Comparison of ENCODE assay signal across 37 cellular contexts in the genomic region with DNA sequence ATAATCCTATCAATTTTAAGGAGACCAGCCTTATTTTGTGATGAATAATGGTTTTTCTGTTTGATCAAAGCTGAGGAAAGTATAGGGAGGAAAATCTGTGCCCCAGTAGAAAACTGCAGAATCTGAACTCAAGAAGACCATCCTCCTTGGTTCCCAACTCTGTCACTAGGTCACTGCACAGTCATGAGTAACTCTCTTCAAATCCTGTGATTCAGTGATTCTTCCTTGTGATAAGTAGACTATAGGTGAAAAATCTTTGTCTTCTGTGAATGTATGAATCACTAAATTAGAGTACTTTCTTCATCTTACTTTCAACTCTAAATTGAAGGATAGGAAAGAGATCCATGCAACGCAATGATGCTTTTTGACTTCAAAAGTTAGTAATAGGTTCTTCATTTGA. TPM values are rescaled to one million over a fixed set of nuclear protein-coding genes. Genes with fewer than 3 reads are reported as not detected.
"Had no signal": no experiment of that assay in that cellular context is flagged by ENCODE, and none has a peak within 500 bp of the region (broad histone marks: within the 10 kb centered on the region; RNA-seq: fewer than 3 reads in every experiment).

No MANE protein-coding gene starts in this region.

- H3K36me3 Mint-ChIP-seq: stimulated activated memory B cell treated with anti-CD40 and anti-IgM and Interleukin-4, amounts not matched to agents 10 μg/mL and 1 μg/mL and 100 μg/mL, for 72 hours; type B pancreatic cell had no signal

- ATAC-seq: left colon; left lung; mucosa of descending colon; naive thymus-derived CD4-positive, alpha-beta T cell; natural killer cell treated with Interleukin-12 subunit alpha and Interleukin-12 subunit beta and Interleukin-15 and Interleukin-18, amount 100 ng/mL, for 72 hours; right lobe of liver; stimulated activated memory B cell treated with anti-CD40 and anti-IgM and Interleukin-4, amounts not matched to agents 10 μg/mL and 1 μg/mL and 100 μg/mL, for 72 hours; stimulated activated naive CD8-positive, alpha-beta T cell treated with anti-CD3 and anti-CD28 coated beads, Interleukin-15, amount 100 ng/mL, for 72 hours had no signal

- H3K4me3 Mint-ChIP-seq: memory B cell; naive thymus-derived CD4-positive, alpha-beta T cell; natural killer cell treated with Interleukin-12 subunit alpha and Interleukin-12 subunit beta and Interleukin-15 and Interleukin-18, amount 100 ng/mL, for 72 hours; stimulated activated memory B cell treated with anti-CD40 and anti-IgM and Interleukin-4, amounts not matched to agents 10 μg/mL and 1 μg/mL and 100 μg/mL, for 72 hours; stimulated activated naive CD8-positive, alpha-beta T cell treated with anti-CD3 and anti-CD28 coated beads, Interleukin-15, amount 100 ng/mL, for 72 hours; type B pancreatic cell had no signal

- H3K27me3 ChIP-seq: left lung, right atrium auricular region, right lobe of liver, tibial nerve, uterus had no signal

- H3K4me1 ChIP-seq: left lung, right atrium auricular region, right lobe of liver, tibial nerve, uterus had no signal

- DNase-seq: hippocampal formation; kidney; left colon; left lung; midbrain; mucosa of descending colon; naive thymus-derived CD4-positive, alpha-beta T cell; ovary; right lobe of liver; stimulated activated CD4-positive, alpha-beta T cell treated with anti-CD3 and anti-CD28 coated beads, Interleukin-1b, Interleukin-23, amount 100 ng/mL, for 48 hours; stimulated activated CD4-positive, alpha-beta T cell treated with anti-CD3 and anti-CD28 coated beads, Interleukin-2, amount 100 ng/mL, for 48 hours; stimulated activated CD4-positive, alpha-beta T cell treated with anti-CD3 and anti-CD28 coated beads, Interleukin-4, amount 100 ng/mL, for 4 hours; stimulated activated CD8-positive, alpha-beta memory T cell treated with anti-CD3 and anti-CD28 coated beads, Interleukin-4, amount 100 ng/mL, for 48 hours; stimulated activated naive CD4-positive, alpha-beta T cell treated with Interleukin-2 at 50 U/mL for 16 hours; stimulated activated naive CD8-positive, alpha-beta T cell treated with anti-CD3 and anti-CD28 coated beads, Interleukin-15, amount 100 ng/mL, for 72 hours; substantia nigra; uterus had no signal

- H3K4me3 ChIP-seq: left lung, lung, mucosa of descending colon, ovary, right atrium auricular region, right lobe of liver, smooth muscle cell, tibial nerve, uterus had no signal

- H3K27ac Mint-ChIP-seq: memory B cell; naive thymus-derived CD4-positive, alpha-beta T cell; natural killer cell treated with Interleukin-12 subunit alpha and Interleukin-12 subunit beta and Interleukin-15 and Interleukin-18, amount 100 ng/mL, for 72 hours; progenitor cell of endocrine pancreas; stimulated activated memory B cell treated with anti-CD40 and anti-IgM and Interleukin-4, amounts not matched to agents 10 μg/mL and 1 μg/mL and 100 μg/mL, for 72 hours; stimulated activated naive CD8-positive, alpha-beta T cell treated with anti-CD3 and anti-CD28 coated beads, Interleukin-15, amount 100 ng/mL, for 72 hours; type B pancreatic cell had no signal

- H3K27me3 Mint-ChIP-seq: natural killer cell treated with Interleukin-12 subunit alpha and Interleukin-12 subunit beta and Interleukin-15 and Interleukin-18, amount 100 ng/mL, for 72 hours; progenitor cell of endocrine pancreas; stimulated activated memory B cell treated with anti-CD40 and anti-IgM and Interleukin-4, amounts not matched to agents 10 μg/mL and 1 μg/mL and 100 μg/mL, for 72 hours; stimulated activated naive CD8-positive, alpha-beta T cell treated with anti-CD3 and anti-CD28 coated beads, Interleukin-15, amount 100 ng/mL, for 72 hours; type B pancreatic cell had no signal

- H3K4me2 ChIP-seq: smooth muscle cell had no signal

- H3K9me3 ChIP-seq: left lung, ovary, right atrium auricular region, right lobe of liver, tibial nerve, uterus had no signal

- H3K36me3 ChIP-seq: left lung, ovary, right atrium auricular region, right lobe of liver, tibial nerve, uterus had no signal

- H3K4me1 Mint-ChIP-seq: memory B cell; stimulated activated memory B cell treated with anti-CD40 and anti-IgM and Interleukin-4, amounts not matched to agents 10 μg/mL and 1 μg/mL and 100 μg/mL, for 72 hours; stimulated activated naive CD8-positive, alpha-beta T cell treated with anti-CD3 and anti-CD28 coated beads, Interleukin-15, amount 100 ng/mL, for 72 hours had no signal

- H3K27ac ChIP-seq: left lung, ovary, right atrium auricular region, right lobe of liver, tibial nerve, uterus had no signal

RNA-seq across cellular contexts. Expression of gene OR2L5, which starts 13.3 kb away (rescaled TPM):
- total RNA-seq: kidney; left colon; left lung; lung; mesenteric fat pad; mucosa of descending colon; myocyte; natural killer cell treated with Interleukin-12 subunit alpha and Interleukin-12 subunit beta and Interleukin-15 and Interleukin-18, amount 100 ng/mL, for 72 hours; omental fat pad; progenitor cell of endocrine pancreas; pulmonary artery endothelial cell; right atrium auricular region; right lobe of liver; skeletal muscle tissue; smooth muscle cell; tibial nerve; ureter had no signal
- polyA plus RNA-seq: liver; lung; naive thymus-derived CD4-positive, alpha-beta T cell; neural cell; ovary; smooth muscle cell had no signal

RNA-seq across cellular contexts. Expression of gene OR2L2, which starts 29.7 kb away (rescaled TPM):
- total RNA-seq: liver, myocyte, renal cortical epithelial cell, right atrium auricular region, skeletal muscle tissue, smooth muscle cell had no signal
- polyA plus RNA-seq: lung, neural cell had no signal

RNA-seq across cellular contexts. Expression of gene OR2AK2, which starts 35.1 kb away (rescaled TPM):
- total RNA-seq: kidney; left colon; left lung; liver; lung; mesenteric fat pad; mucosa of descending colon; myocyte; natural killer cell treated with Interleukin-12 subunit alpha and Interleukin-12 subunit beta and Interleukin-15 and Interleukin-18, amount 100 ng/mL, for 72 hours; omental fat pad; progenitor cell of endocrine pancreas; pulmonary artery endothelial cell; renal cortical epithelial cell; right atrium auricular region; right lobe of liver; skeletal muscle tissue; smooth muscle cell; temporal lobe; tibial nerve; ureter; uterus had no signal
- polyA plus RNA-seq: liver; lung; naive thymus-derived CD4-positive, alpha-beta T cell; neural cell; ovary; smooth muscle cell; thymus had no signal

RNA-seq across cellular contexts. Expression of gene OR2L3, which starts 46.5 kb away (rescaled TPM):
- total RNA-seq: kidney; left colon; left lung; lung; mesenteric fat pad; mucosa of descending colon; myocyte; natural killer cell treated with Interleukin-12 subunit alpha and Interleukin-12 subunit beta and Interleukin-15 and Interleukin-18, amount 100 ng/mL, for 72 hours; omental fat pad; progenitor cell of endocrine pancreas; pulmonary artery endothelial cell; renal cortical epithelial cell; right atrium auricular region; right lobe of liver; skeletal muscle tissue; smooth muscle cell; ureter had no signal
- polyA plus RNA-seq: liver; lung; naive thymus-derived CD4-positive, alpha-beta T cell; ovary; smooth muscle cell; thymus had no signal

RNA-seq across cellular contexts. Expression of gene OR2L8, which starts 51.5 kb away (rescaled TPM):
- total RNA-seq: kidney, left colon, left lung, lung, mesenteric fat pad, mucosa of descending colon, myocyte, omental fat pad, progenitor cell of endocrine pancreas, pulmonary artery endothelial cell, right atrium auricular region, right lobe of liver, skeletal muscle tissue, smooth muscle cell, ureter, uterus had no signal
- polyA plus RNA-seq: liver; lung; naive thymus-derived CD4-positive, alpha-beta T cell; neural cell; ovary; smooth muscle cell; thymus had no signal
